Comparison of ENCODE assay signal across 31 cellular contexts in the genomic region with DNA sequence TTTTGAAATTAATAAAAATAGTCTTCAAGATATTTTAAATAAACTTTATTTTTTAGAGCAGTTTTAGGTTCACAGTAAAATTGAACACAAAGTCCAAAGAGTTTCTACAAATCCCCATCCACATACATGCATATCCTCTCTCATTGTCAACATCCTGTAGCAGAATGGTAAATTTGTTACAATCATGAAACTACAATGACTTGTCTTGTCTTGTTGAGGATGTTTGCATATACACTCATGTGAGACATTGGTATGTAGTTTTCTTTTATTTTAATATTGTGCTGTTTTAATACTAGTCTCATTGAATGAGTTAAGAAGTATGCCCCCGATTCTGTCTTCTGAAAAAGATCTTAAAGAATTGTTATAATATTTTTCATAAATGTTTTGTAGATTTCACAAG.
"Had no signal": no experiment of that assay in that cellular context is flagged by ENCODE, and none has a peak within 500 bp of the region (broad histone marks: within the 10 kb centered on the region; RNA-seq: fewer than 3 reads in every experiment).

No MANE protein-coding gene starts in this region.

- DNase-seq: activated B cell treated with CpG ODN at 0.5 μM for 24 hours; activated CD4-positive, alpha-beta memory T cell treated with anti-CD3 and anti-CD28 coated beads for 36 hours; activated CD4-positive, alpha-beta T cell treated with anti-CD3 and anti-CD28 coated beads for 4 hours; activated CD4-positive, alpha-beta T cell treated with anti-CD3 and anti-CD28 coated beads, Interleukin-2, amount 10 ng/mL, durations not matched to agents 24 days and 14 days; activated CD4-positive, alpha-beta T cell treated with anti-CD3 and anti-CD28 coated beads, Interleukin-2, amount 50 U/mL, for 1 hour; activated CD4-positive, alpha-beta T cell treated with anti-CD3 and anti-CD28 coated beads, Interleukin-2, amount 50 U/mL, for 4 hours; activated CD4-positive, CD25-positive, alpha-beta regulatory T cell treated with anti-CD3 and anti-CD28 coated beads, Interleukin-2, amount 50 U/mL, for 72 hours; activated CD8-positive, alpha-beta memory T cell treated with anti-CD3 and anti-CD28 coated beads, Interleukin-2, amount 50 U/mL, for 4 hours; activated CD8-positive, alpha-beta T cell treated with anti-CD3 and anti-CD28 coated beads for 36 hours; activated effector memory CD4-positive, alpha-beta T cell treated with anti-CD3 and anti-CD28 coated beads, Interleukin-2, amount 50 U/mL, for 16 hours; activated gamma-delta T cell treated with Interleukin-2 at 50 U/mL for 16 hours; activated naive CD4-positive, alpha-beta T cell; activated naive CD4-positive, alpha-beta T cell treated with anti-CD3 and anti-CD28 coated beads for 36 hours; activated naive CD4-positive, alpha-beta T cell treated with anti-CD3 and anti-CD28 coated beads, Interleukin-2, amount 50 U/mL, for 16 hours; activated naive CD8-positive, alpha-beta T cell treated with anti-CD3 and anti-CD28 coated beads for 36 hours; activated T-cell treated with anti-CD3 and anti-CD28 coated beads for 4 hours; activated T-cell treated with anti-CD3 and anti-CD28 coated beads, Interleukin-2, amount 50 U/mL, for 1 hour; activated T-cell treated with anti-CD3 and anti-CD28 coated beads, Interleukin-2, amount 50 U/mL, for 4 hours; activated T-cell treated with anti-CD3 and anti-CD28 coated beads, Interleukin-2, amount 50 U/mL, for 72 hours; adrenal gland; amniotic stem cell; central memory CD4-positive, alpha-beta T cell; SW 1271; T-helper 1 cell; T-helper 2 cell; T-helper 9 cell had no signal

- ATAC-seq: activated CD8-positive, alpha-beta T cell treated with anti-CD3 and anti-CD28 coated beads for 36 hours; activated naive CD4-positive, alpha-beta T cell treated with anti-CD3 and anti-CD28 coated beads, Interleukin-2, amount 50 U/mL, for 72 hours; activated T-cell treated with anti-CD3 and anti-CD28 coated beads, Interleukin-2, amount 50 U/mL, for 4 hours; activated T-cell treated with anti-CD3 and anti-CD28 coated beads, Interleukin-2, amount 50 U/mL, for 72 hours; activated T-helper 17 cell treated with anti-CD3 and anti-CD28 coated beads, Interleukin-2, amount 50 U/mL, for 72 hours had no signal

- H3K9me3 ChIP-seq: adrenal gland had no signal

- H3K27me3 ChIP-seq: adrenal gland, ascending aorta had no signal

- FAIRE-seq: TTC549 had no signal

- H3K27ac ChIP-seq: ascending aorta, VCaP had no signal

- H3K4me1 ChIP-seq: adrenal gland, ascending aorta had no signal

- H3K36me3 ChIP-seq: adrenal gland, ascending aorta had no signal

- H3K4me3 ChIP-seq: adrenal gland, ascending aorta had no signal
